13 cellular contexts compared by ENCODE assay signal in the genomic region with DNA sequence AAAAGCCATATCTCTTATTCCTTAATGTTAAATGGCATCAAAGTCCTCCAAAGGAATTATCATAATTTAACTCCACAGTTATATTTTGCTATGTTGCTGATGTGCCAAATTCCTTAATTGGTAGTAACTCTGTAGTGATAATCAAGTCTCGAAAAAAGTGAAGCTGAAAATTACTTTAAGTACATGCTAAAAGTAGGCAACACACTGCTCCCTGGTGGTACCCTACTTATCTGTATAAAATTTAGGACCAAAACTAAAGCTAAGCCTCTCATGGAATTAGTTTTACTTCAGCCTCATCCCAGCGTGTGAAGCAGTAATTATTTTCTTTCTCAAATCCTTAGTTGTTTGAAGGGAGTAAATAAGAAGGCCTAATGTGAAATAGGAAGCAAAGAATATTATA.
DNase-seq lines count a peak whose midpoint lies in the region; ATAC-seq, FAIRE-seq and TF ChIP-seq lines count a peak whose summit lies in the region.
"Had no signal": no experiment of that assay in that cellular context is flagged by ENCODE, and none has a peak within 500 bp of the region (broad histone marks: within the 10 kb centered on the region; RNA-seq: fewer than 3 reads in every experiment).

No MANE protein-coding gene starts in this region.

- H3K27me3 ChIP-seq in right atrium auricular region (no peaks in the 10 kb centered on the region), astrocyte (ENCODE audit: insufficient read depth, low read length) (no peaks in the 10 kb centered on the region), right cardiac atrium (ENCODE audit: control insufficient read depth, insufficient read depth) (no peaks in the 10 kb centered on the region), aorta (ENCODE audit: control insufficient read depth in 1 of 2, insufficient read depth in 2 of 2, low read length in 1 of 2) (no peaks in the 10 kb centered on the region), Karpas-422 (ENCODE audit: low read length) (no peaks in the 10 kb centered on the region), small intestine (ENCODE audit: control insufficient read depth in 2 of 2, insufficient read depth in 2 of 2, low read length in 2 of 2) (no peaks in the 10 kb centered on the region)

- WGBS in right cardiac atrium: 52% methylated on average over 2 of the region's 2 CpGs
- 36 to 38% methylated on average over 2 of the region's 2 CpGs for WGBS in aorta, 2 donors
- 83 to 89% (median 87%) methylated on average over 2 of the region's 2 CpGs for WGBS in small intestine, 3 donors

- intact Hi-C loops in Right ventricle myocardium inferior (cut with DNase I): loop anchor here (2.0 to 5.0 kb wide), 2 partner anchors 82 to 189 kb away; no protein-coding TSS in a partner anchor
- intact Hi-C loops in right cardiac atrium (cut with DNase I): loop anchor here in 1 of 4 donors (5.0 kb wide), 1 partner anchor 82 kb away; no protein-coding TSS in a partner anchor
- intact Hi-C loops in aorta (cut with DNase I): loop anchor here (1.0 to 10.0 kb wide), 4 partner anchors 79 to 188 kb away; no protein-coding TSS in a partner anchor

- TF ChIP-seq CTCF in right atrium auricular region (IDR thresholded peaks at IDR 0.05) (peak in 1 of 2 donors; percentile 34), astrocyte (IDR thresholded peaks at IDR 0.05; ENCODE audit: insufficient read depth, low read depth, low read length) (peak; percentile 6)

- no peak overlapping the region for H3K4me2 ChIP-seq in astrocyte (ENCODE audit: low read length)
- H3K4me2 ChIP-seq in Karpas-422 (ENCODE audit: low read depth, low read length, poor library complexity, severe bottlenecking): no peak overlapping the region

- no peak overlapping the region for H3K4me3 Mint-ChIP-seq in astrocyte (ENCODE audit: unreplicated experiment)
- H3K4me3 Mint-ChIP-seq: activated T-helper 1 cell treated with anti-CD3 and anti-CD28 coated beads, Interleukin-12 subunit alpha, Interleukin-12 subunit beta, Interleukin-2, Interleukin-4 antibody, amounts not matched to agents 30 ng/mL and 10 ng/mL and 1 ng/mL, durations not matched to agents 14 hours and 24 hours and 36 hours; nephron had no signal

- no peaks in the 10 kb centered on the region for H3K27me3 Mint-ChIP-seq in astrocyte (ENCODE audit: low read depth, unreplicated experiment)

- no peaks in the 10 kb centered on the region for H3K4me1 ChIP-seq in right atrium auricular region
- no peaks in the 10 kb centered on the region for H3K4me1 ChIP-seq in astrocyte (ENCODE audit: insufficient read depth, low read length)
- H3K4me1 ChIP-seq in right cardiac atrium (ENCODE audit: control insufficient read depth, insufficient read depth, low read length): peaks cover 3% of the 10 kb centered on the region
- no peaks in the 10 kb centered on the region for H3K4me1 ChIP-seq in aorta (ENCODE audit: control insufficient read depth in 1 of 2, insufficient read depth in 2 of 2, low read length in 2 of 2)
- H3K4me1 ChIP-seq in Karpas-422 (ENCODE audit: low read length): no peaks in the 10 kb centered on the region
- no peaks in the 10 kb centered on the region for H3K4me1 ChIP-seq in small intestine (ENCODE audit: control insufficient read depth in 2 of 2, insufficient read depth in 1 of 2, low read depth in 1 of 2, low read length in 1 of 2)

- peak; percentile 63 for ATAC-seq in Right ventricle myocardium inferior
- peak; percentile 37 to 57 for ATAC-seq in right cardiac atrium
- ATAC-seq in aorta (ENCODE audit: low FRiP score): peak; percentile 74
- no peak for ATAC-seq in GM21528 (IDR thresholded peaks at IDR 0.05; ENCODE audit: low FRiP score, unreplicated experiment)

- H3K9me3 ChIP-seq in right atrium auricular region (peaks cover 0 to 6% of the 10 kb centered on the region in 2 donors), astrocyte (ENCODE audit: insufficient read depth, low read depth, low read length) (no peaks in the 10 kb centered on the region), right cardiac atrium (ENCODE audit: control insufficient read depth, low read length) (no peaks in the 10 kb centered on the region), aorta (ENCODE audit: control insufficient read depth, low read length) (no peaks in the 10 kb centered on the region), Karpas-422 (ENCODE audit: low read length) (0 out of 2 replicates have a peak, but pooled peaks cover 6% of the 10 kb centered on the region), small intestine (ENCODE audit: control insufficient read depth, low read depth) (no peaks in the 10 kb centered on the region)

- no peak for DNase-seq in Right ventricle myocardium inferior (ENCODE audit: missing footprints)
- DNase-seq in right atrium auricular region (ENCODE audit: low spot score): no peak
- DNase-seq in astrocyte (ENCODE audit: low read depth): no peak
- DNase-seq in right cardiac atrium: no peak
- DNase-seq in aorta: no peak
- DNase-seq in Karpas-422: no peak
- DNase-seq in small intestine: no peak
- DNase-seq: activated CD4-positive, CD25-positive, alpha-beta regulatory T cell; AML-193; NCI-H526 had no signal

- H3K27ac ChIP-seq in right atrium auricular region (peak overlapping the region in 1 of 2 donors; percentile 5), astrocyte (ENCODE audit: low read depth, low read length) (no peak overlapping the region), right cardiac atrium (ENCODE audit: low read length) (no peak overlapping the region), aorta (ENCODE audit: low read depth in 1 of 2, low read length in 2 of 2) (no peak overlapping the region), Karpas-422 (ENCODE audit: low read length) (no peak overlapping the region), small intestine (ENCODE audit: low read depth in 1 of 2, low read length in 1 of 2) (no peak overlapping the region)

- H3K9ac ChIP-seq in astrocyte (ENCODE audit: low read length) (no peak overlapping the region), Karpas-422 (ENCODE audit: low read length) (no peak overlapping the region)

- peaks cover 4% of the 10 kb centered on the region for H3K9me3 Mint-ChIP-seq in astrocyte (ENCODE audit: unreplicated experiment)

- H3K4me1 Mint-ChIP-seq in astrocyte (ENCODE audit: low read depth, unreplicated experiment): peaks cover 7% of the 10 kb centered on the region
- H3K4me1 Mint-ChIP-seq: nephron had no signal

- H3K36me3 Mint-ChIP-seq in astrocyte (ENCODE audit: low read depth, unreplicated experiment): peaks cover 20% of the 10 kb centered on the region

- H2AFZ ChIP-seq in astrocyte (ENCODE audit: low read depth, low read length): no peak overlapping the region
- H2AFZ ChIP-seq in Karpas-422 (ENCODE audit: low read length): no peak overlapping the region

- H3K4me3 ChIP-seq in right atrium auricular region: no peak overlapping the region
- no peak overlapping the region for H3K4me3 ChIP-seq in astrocyte (ENCODE audit: insufficient read depth, low read depth, low read length)
- H3K4me3 ChIP-seq in right cardiac atrium (ENCODE audit: low read length): no peak overlapping the region
- H3K4me3 ChIP-seq in aorta (ENCODE audit: low read length in 2 of 2): no peak overlapping the region
- H3K4me3 ChIP-seq in Karpas-422 (ENCODE audit: low read length): no peak overlapping the region
- H3K4me3 ChIP-seq in small intestine (ENCODE audit: low read depth in 1 of 2, low read length in 2 of 2): no peak overlapping the region

- H3K36me3 ChIP-seq in right atrium auricular region: no peaks in the 10 kb centered on the region
- H3K36me3 ChIP-seq in astrocyte (ENCODE audit: insufficient read depth, low read length): no peaks in the 10 kb centered on the region
- H3K36me3 ChIP-seq in aorta (ENCODE audit: control insufficient read depth in 1 of 2, insufficient read depth in 2 of 2, low read length in 1 of 2): no peaks in the 10 kb centered on the region
- H3K36me3 ChIP-seq in Karpas-422 (ENCODE audit: insufficient read depth, low read length): peaks cover 22% of the 10 kb centered on the region
- no peaks in the 10 kb centered on the region for H3K36me3 ChIP-seq in small intestine (ENCODE audit: control insufficient read depth in 2 of 2, insufficient read depth in 2 of 2, low read length in 2 of 2)

- H4K20me1 ChIP-seq in astrocyte (ENCODE audit: insufficient read depth, low read length) (no peaks in the 10 kb centered on the region), Karpas-422 (ENCODE audit: insufficient read depth, low read depth, low read length) (no peaks in the 10 kb centered on the region)

- H3K27ac Mint-ChIP-seq in astrocyte (ENCODE audit: unreplicated experiment): no peak overlapping the region
- H3K27ac Mint-ChIP-seq: activated T-helper 1 cell treated with anti-CD3 and anti-CD28 coated beads, Interleukin-12 subunit alpha, Interleukin-12 subunit beta, Interleukin-2, Interleukin-4 antibody, amounts not matched to agents 30 ng/mL and 10 ng/mL and 1 ng/mL, durations not matched to agents 14 hours and 24 hours and 36 hours; nephron had no signal

- H3K79me2 ChIP-seq in astrocyte (ENCODE audit: insufficient read depth, low read length): no peaks in the 10 kb centered on the region
- no peaks in the 10 kb centered on the region for H3K79me2 ChIP-seq in Karpas-422 (ENCODE audit: low read length)

- FAIRE-seq in astrocyte (lab: Jason Lieb, UNC) (no peak), small intestine (lab: Jason Lieb, UNC) (no peak)

- no peaks in the 10 kb centered on the region for H3K9me2 ChIP-seq in Karpas-422 (replicated peaks; ENCODE audit: insufficient read depth, low read length)
